8 cellular contexts compared by ENCODE assay signal in genomic region chr20:36572701-36573102, GRCh38. TPM values are rescaled to one million over a fixed set of nuclear protein-coding genes. Genes with fewer than 3 reads are reported as not detected.
A peak's percentile ranks its signal among the peaks of the same experiment; 100 is the strongest.
DNase-seq lines count a peak whose midpoint lies in the region; ATAC-seq and TF ChIP-seq lines count a peak whose summit lies in the region.

No MANE protein-coding gene starts in this region.

- H3K4me1 ChIP-seq in SJSA1 (replicated peaks) = peaks cover 37% of the 10 kb centered on the region

- TF ChIP-seq CTCF in HFF-Myc (IDR thresholded peaks at IDR 0.05; ENCODE audit: low read depth, low read length, missing control alignments) = no peak

- peaks cover 10% of the 10 kb centered on the region for H3K36me3 Mint-ChIP-seq in activated naive CD8-positive, alpha-beta T cell treated with anti-CD3 and anti-CD28 coated beads, Interleukin-2, amount 50 U/mL, for 24 hours (ENCODE audit: low read depth)

- H3K9me3 Mint-ChIP-seq in activated naive CD8-positive, alpha-beta T cell treated with anti-CD3 and anti-CD28 coated beads, Interleukin-2, amount 50 U/mL, for 24 hours = no peaks in the 10 kb centered on the region

- H3K27ac ChIP-seq in SJSA1 = peak overlapping the region; percentile 25

- H3K4me1 Mint-ChIP-seq in activated naive CD8-positive, alpha-beta T cell treated with anti-CD3 and anti-CD28 coated beads, Interleukin-2, amount 50 U/mL, for 24 hours = peaks cover 39% of the 10 kb centered on the region

- no peaks in the 10 kb centered on the region for H3K9me3 ChIP-seq in SJSA1 (replicated peaks)
- no peaks in the 10 kb centered on the region for H3K9me3 ChIP-seq in iPS-18c (ENCODE audit: control insufficient read depth, insufficient read depth, low read length)

- H3K27me3 ChIP-seq in SJSA1 (replicated peaks) = no peaks in the 10 kb centered on the region

- H3K27ac Mint-ChIP-seq in activated naive CD8-positive, alpha-beta T cell treated with anti-CD3 and anti-CD28 coated beads, Interleukin-2, amount 50 U/mL, for 24 hours = peak overlapping the region; percentile 97

- peak; percentile 80 for ATAC-seq in activated naive CD8-positive, alpha-beta T cell treated with anti-CD3 and anti-CD28 coated beads, Interleukin-2, amount 50 U/mL, for 24 hours
- no peak for ATAC-seq in GM21825 (IDR thresholded peaks at IDR 0.05; ENCODE audit: unreplicated experiment)

- H3K4me3 Mint-ChIP-seq in activated naive CD8-positive, alpha-beta T cell treated with anti-CD3 and anti-CD28 coated beads, Interleukin-2, amount 50 U/mL, for 24 hours = peak overlapping the region; percentile 86

- H3K4me3 ChIP-seq in HFF-Myc (replicated peaks; ENCODE audit: low read depth, low read length) = peak overlapping the region; percentile 53
- H3K4me3 ChIP-seq in SJSA1 = peak overlapping the region; percentile 70
- peak overlapping the region; percentile 50 for H3K4me3 ChIP-seq in iPS-18c (ENCODE audit: insufficient read depth, low read depth, low read length)

- peaks cover 4% of the 10 kb centered on the region; the same call in 1 of the 2 replicates for H3K36me3 ChIP-seq in SJSA1

- H3K27me3 Mint-ChIP-seq in activated naive CD8-positive, alpha-beta T cell treated with anti-CD3 and anti-CD28 coated beads, Interleukin-2, amount 50 U/mL, for 24 hours = no peaks in the 10 kb centered on the region

- DNase-seq in COLO668 (lab: John Stamatoyannopoulos, UW; ENCODE audit: unreplicated experiment) (peak; percentile 41), HFF-Myc (ENCODE audit: extremely low read depth, low read depth) (no peak), SJSA1 (ENCODE audit: low read depth in 1 of 2, low spot score in 2 of 2) (no peak), COR-L47 (lab: John Stamatoyannopoulos, UW) (no peak)
- peak; percentile 74 for DNase-seq in activated naive CD8-positive, alpha-beta T cell treated with anti-CD3 and anti-CD28 coated beads, Interleukin-2, amount 50 U/mL, for 24 hours
- peak; percentile 36 to 64 (median 52) for DNase-seq in stimulated activated CD4-positive, alpha-beta T cell treated with anti-CD3 and anti-CD28 coated beads, Interleukin-1b, Interleukin-23, amount 100 ng/mL, for 24 hours (ENCODE audit: low read depth in 4 of 4, low spot score in 1 of 4)

RNA-seq across cellular contexts. Expression of gene TGIF2, which starts 0.7 kb away (rescaled TPM):
- total RNA-seq in SJSA1 (2014; rRNA removed; shearing (Covaris generic)) = 7.5 and 13.8 TPM in 2 replicates

RNA-seq across cellular contexts. Expression of gene MYL9, which starts 31.4 kb away (rescaled TPM):
- total RNA-seq in SJSA1 (2014; rRNA removed; shearing (Covaris generic)) = 213 and 260 TPM in 2 replicates

RNA-seq across cellular contexts. Expression of gene RAB5IF, which starts 32.9 kb away (rescaled TPM):
- total RNA-seq in SJSA1 (2014; rRNA removed; shearing (Covaris generic)) = 122 and 154 TPM in 2 replicates

Comparison
In these comparisons a context has a peak if more than half of its experiments do, and no peak if none do; other contexts are left out.
1. DNase-seq: peak in COLO668 (single experiment), activated naive CD8-positive, alpha-beta T cell treated with anti-CD3 and anti-CD28 coated beads, Interleukin-2, amount 50 U/mL, for 24 hours (single experiment) and stimulated activated CD4-positive, alpha-beta T cell treated with anti-CD3 and anti-CD28 coated beads, Interleukin-1b, Interleukin-23, amount 100 ng/mL, for 24 hours (4 of 4); none in HFF-Myc (single experiment), SJSA1 (0 of 2) and COR-L47 (single experiment).
2. Peak in every context shown above with its lines, with median percentiles within 50 percentile points of each other: H3K4me3 ChIP-seq.